ENCODE assay signal across 18 cellular contexts in genomic region chr11:125588505-125588904, GRCh38. TPM values are rescaled to one million over a fixed set of nuclear protein-coding genes. Genes with fewer than 3 reads are reported as not detected.
A peak's percentile ranks its signal among the peaks of the same experiment; 100 is the strongest.
DNase-seq lines count a peak whose midpoint lies in the region; ATAC-seq and TF ChIP-seq lines count a peak whose summit lies in the region.
"Had no signal": no experiment of that assay in that cellular context is flagged by ENCODE, and none has a peak within 500 bp of the region (broad histone marks: within the 10 kb centered on the region; RNA-seq: fewer than 3 reads in every experiment).

No MANE protein-coding gene starts in this region.

- H3K4me1 Mint-ChIP-seq in Calu3 (ENCODE audit: low read depth, unreplicated experiment): peaks cover 9% of the 10 kb centered on the region

- no TSS peak for BruUV-seq in Calu3 (replicated peaks; lab: Mats Ljungman, UMichigan)

- H3K36me3 Mint-ChIP-seq in Calu3 (ENCODE audit: insufficient read depth, unreplicated experiment): peaks cover 34% of the 10 kb centered on the region

- DNase-seq in DMS53 (lab: John Stamatoyannopoulos, UW) (peak; percentile 13), DMS53 treated with DMSO at 0.1 percent for 48 hours (lab: John Stamatoyannopoulos, UW; ENCODE audit: unreplicated experiment) (no peak), Calu3 (no peak), SW480 (ENCODE audit: low spot score) (peak; percentile 10), foreskin fibroblast (peak; percentile 14 to 41), NCI-H526 (lab: John Stamatoyannopoulos, UW) (no peak)
- DNase-seq: activated CD4-positive, CD25-positive, alpha-beta regulatory T cell treated with anti-CD3 and anti-CD28 coated beads, Interleukin-2, amount 50 U/mL, for 72 hours; adrenal gland; C1 segment of cervical spinal cord; left ventricle myocardium inferior; NCI-H2081; NCI-H526 treated with DMSO at 0.1 percent for 48 hours; ovary; small intestine had no signal

- ATAC-seq in GM18519 (IDR thresholded peaks at IDR 0.05; ENCODE audit: low FRiP score, unreplicated experiment) (no peak), GM18498 (IDR thresholded peaks at IDR 0.05; ENCODE audit: unreplicated experiment) (no peak)
- ATAC-seq: gastroesophageal sphincter had no signal

- H3K4me3 Mint-ChIP-seq in Calu3 (ENCODE audit: low read depth, unreplicated experiment): peak overlapping the region; percentile 47
- H3K4me3 Mint-ChIP-seq: central memory CD8-positive, alpha-beta T cell had no signal

- no peak overlapping the region for H3K4me3 ChIP-seq in foreskin fibroblast (ENCODE audit: low read depth in 1 of 2, low read length in 2 of 2)
- H3K4me3 ChIP-seq: adrenal gland, gastroesophageal sphincter, left ventricle myocardium inferior, ovary had no signal

- H3K9me3 Mint-ChIP-seq in Calu3 (ENCODE audit: low read depth, unreplicated experiment): no peaks in the 10 kb centered on the region
- H3K9me3 Mint-ChIP-seq: central memory CD8-positive, alpha-beta T cell had no signal

- CTCF ChIA-PET in Calu3 (lab: Charles Lee): no interaction called here

- H3K27me3 Mint-ChIP-seq in Calu3 (ENCODE audit: unreplicated experiment): no peaks in the 10 kb centered on the region
- H3K27me3 Mint-ChIP-seq: central memory CD8-positive, alpha-beta T cell had no signal

- intact Hi-C loops in Calu3 (cut with micrococcal nuclease; ENCODE audit: unreplicated experiment): no loop called here

- peak overlapping the region; percentile 87 for H3K27ac Mint-ChIP-seq in Calu3 (ENCODE audit: unreplicated experiment)

- TF ChIP-seq CTCF in Calu3 (IDR thresholded peaks at IDR 0.05; ENCODE audit: unreplicated experiment): no peak
- no peak for TF ChIP-seq CTCF in foreskin fibroblast (IDR thresholded peaks at IDR 0.05; ENCODE audit: low read depth, low read length)

RNA-seq across cellular contexts. Expression of gene STT3A, which starts 4.1 kb away (rescaled TPM):
- 139 and 168 TPM in 2 replicates for total RNA-seq in Calu3 (2022)

RNA-seq across cellular contexts. Expression of gene EI24, which starts 19.2 kb away (rescaled TPM):
- 76.7 and 82.2 TPM in 2 replicates for total RNA-seq in Calu3 (2022)

RNA-seq across cellular contexts. Expression of gene CHEK1, which starts 36.5 kb away (rescaled TPM):
- total RNA-seq in Calu3 (2022): 27.3 and 33.2 TPM in 2 replicates

Comparison
In these comparisons a context has a peak if more than half of its experiments do, and no peak if none do; other contexts are left out.
1. DNase-seq: peak in DMS53 (single experiment), SW480 (single experiment) and foreskin fibroblast (2 of 2); none in DMS53 treated with DMSO at 0.1 percent for 48 hours (single experiment), Calu3 (single experiment) and NCI-H526 (0 of 2).